In genomic region chr2:191020742-191021381, GRCh38 we compare ENCODE assay signal across 1 cellular context.
TF ChIP-seq lines count a peak whose summit lies in the region.

No MANE protein-coding gene starts in this region.

TF ChIP-seq in H1, 55 proteins besides CTCF, POLR2A, EP300 and RAD21:
- TF ChIP-seq BRCA1 (IDR thresholded peaks at IDR 0.05; ENCODE audit: low read depth, low read length) (no peak), TBP (IDR thresholded peaks at IDR 0.05; ENCODE audit: low read depth, low read length) (no peak), TAF1 (IDR thresholded peaks at IDR 0.05; ENCODE audit: low read depth, low read length) (no peak), NRF1 (IDR thresholded peaks at IDR 0.05; ENCODE audit: low read depth, low read length) (no peak), RBBP5 (IDR thresholded peaks at IDR 0.05; ENCODE audit: borderline replicate concordance, low read depth, low read length) (no peak), SP1 (IDR thresholded peaks at IDR 0.05; ENCODE audit: low read depth, low read length) (no peak), SIN3A (conservative IDR thresholded peaks at IDR 0.05 in 1 of 2, IDR thresholded peaks at IDR 0.05 in 1 of 2; ENCODE audit: low read depth in 1 of 2, low read length in 2 of 2) (no peak), POLR2AphosphoS5 (IDR thresholded peaks at IDR 0.05; ENCODE audit: low read depth, low read length) (no peak), SP4 (IDR thresholded peaks at IDR 0.05; ENCODE audit: low read length) (no peak), ZNF274 (IDR thresholded peaks at IDR 0.05; ENCODE audit: borderline replicate concordance, extremely low read depth, low read length) (no peak), EZH2 (IDR thresholded peaks at IDR 0.05; ENCODE audit: low read depth, low read length, severe bottlenecking) (no peak), ATF2 (IDR thresholded peaks at IDR 0.05; ENCODE audit: low read length) (no peak), MAX (IDR thresholded peaks at IDR 0.05) (no peak), CTBP2 (IDR thresholded peaks at IDR 0.05; ENCODE audit: borderline replicate concordance, insufficient read depth, insufficient read length, low read length) (no peak), SIX5 (IDR thresholded peaks at IDR 0.05; ENCODE audit: low read depth, low read length) (no peak)
